ENCODE assay signal across 1 cellular context in genomic region chr16:67191995-67192681, GRCh38.
TF ChIP-seq lines count a peak whose summit lies in the region.

TSS of gene E2F4 (plus strand) at chr16:67192155. CDS start at chr16:67192228, 73 bp downstream.

TF ChIP-seq in HepG2, 621 proteins besides CTCF, POLR2A, EP300 and RAD21 (continued from another document and continues in another):
- peak; percentile 47; the same call in 1 of the 2 replicates for TF ChIP-seq ZNF704 (CRISPR knock-in tag; IDR thresholded peaks at IDR 0.05; ENCODE audit: borderline replicate concordance)
- TF ChIP-seq, protein P1, sequence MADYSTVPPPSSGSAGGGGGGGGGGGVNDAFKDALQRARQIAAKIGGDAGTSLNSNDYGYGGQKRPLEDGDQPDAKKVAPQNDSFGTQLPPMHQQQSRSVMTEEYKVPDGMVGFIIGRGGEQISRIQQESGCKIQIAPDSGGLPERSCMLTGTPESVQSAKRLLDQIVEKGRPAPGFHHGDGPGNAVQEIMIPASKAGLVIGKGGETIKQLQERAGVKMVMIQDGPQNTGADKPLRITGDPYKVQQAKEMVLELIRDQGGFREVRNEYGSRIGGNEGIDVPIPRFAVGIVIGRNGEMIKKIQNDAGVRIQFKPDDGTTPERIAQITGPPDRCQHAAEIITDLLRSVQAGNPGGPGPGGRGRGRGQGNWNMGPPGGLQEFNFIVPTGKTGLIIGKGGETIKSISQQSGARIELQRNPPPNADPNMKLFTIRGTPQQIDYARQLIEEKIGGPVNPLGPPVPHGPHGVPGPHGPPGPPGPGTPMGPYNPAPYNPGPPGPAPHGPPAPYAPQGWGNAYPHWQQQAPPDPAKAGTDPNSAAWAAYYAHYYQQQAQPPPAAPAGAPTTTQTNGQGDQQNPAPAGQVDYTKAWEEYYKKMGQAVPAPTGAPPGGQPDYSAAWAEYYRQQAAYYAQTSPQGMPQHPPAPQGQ (CRISPR knock-in tag; IDR thresholded peaks at IDR 0.05; ENCODE audit: borderline replicate concordance) = no peak
- TF ChIP-seq NFIC (IDR thresholded peaks at IDR 0.05; ENCODE audit: low read length) = no peak
- no peak for TF ChIP-seq ARID2 (CRISPR knock-in tag; IDR thresholded peaks at IDR 0.05; ENCODE audit: borderline replicate concordance)
- TF ChIP-seq ZKSCAN5 (CRISPR knock-in tag; IDR thresholded peaks at IDR 0.05) = no peak
- peak; percentile 70; the same call in 1 of the 2 replicates for TF ChIP-seq ZNF782 (CRISPR knock-in tag; IDR thresholded peaks at IDR 0.05; ENCODE audit: borderline replicate concordance)
- no peak; the same call in 1 of the 2 replicates for TF ChIP-seq BRF2 (CRISPR knock-in tag; IDR thresholded peaks at IDR 0.05)
- 0 out of 2 replicates have a peak, but pooled peaks have one; percentile 41 for TF ChIP-seq ZNF652 (CRISPR knock-in tag; IDR thresholded peaks at IDR 0.05; ENCODE audit: borderline replicate concordance, low read depth)
- 0 out of 2 replicates have a peak, but pooled peaks have one; percentile 83 for TF ChIP-seq BRCA1 (CRISPR knock-in tag; IDR thresholded peaks at IDR 0.05)
- TF ChIP-seq ZNF574 (CRISPR knock-in tag; IDR thresholded peaks at IDR 0.05) = peak; percentile 97
- TF ChIP-seq CBFB (CRISPR knock-in tag; IDR thresholded peaks at IDR 0.05) = peak; percentile 90
- no peak for TF ChIP-seq DPF2 (CRISPR knock-in tag; IDR thresholded peaks at IDR 0.05; ENCODE audit: borderline replicate concordance, low read depth)
- peak; percentile 43; the same call in 1 of the 2 replicates for TF ChIP-seq HMG20A (CRISPR knock-in tag; IDR thresholded peaks at IDR 0.05; ENCODE audit: borderline replicate concordance)
- no peak for TF ChIP-seq KLF9 (CRISPR knock-in tag; IDR thresholded peaks at IDR 0.05; ENCODE audit: low read depth)
- no peak for TF ChIP-seq ZFP36L1 (CRISPR knock-in tag; IDR thresholded peaks at IDR 0.05)
- TF ChIP-seq PREB (CRISPR knock-in tag; IDR thresholded peaks at IDR 0.05) = no peak; the same call in 1 of the 2 replicates
- no peak for TF ChIP-seq ZNF382 (CRISPR knock-in tag; IDR thresholded peaks at IDR 0.05; ENCODE audit: borderline replicate concordance)
- no peak for TF ChIP-seq SP140L (CRISPR knock-in tag; IDR thresholded peaks at IDR 0.05; ENCODE audit: borderline replicate concordance)
- TF ChIP-seq ZNF431 (CRISPR knock-in tag; IDR thresholded peaks at IDR 0.05; ENCODE audit: borderline replicate concordance, low read depth) = 0 out of 2 replicates have a peak, but pooled peaks have one; percentile 64
- 0 out of 2 replicates have a peak, but pooled peaks have one; percentile 6 for TF ChIP-seq ZFP37 (CRISPR knock-in tag; IDR thresholded peaks at IDR 0.05; ENCODE audit: borderline replicate concordance)
- no peak for TF ChIP-seq THAP8 (CRISPR knock-in tag; IDR thresholded peaks at IDR 0.05; ENCODE audit: borderline replicate concordance)
- TF ChIP-seq ZC3H13 (CRISPR knock-in tag; IDR thresholded peaks at IDR 0.05) = 0 out of 2 replicates have a peak, but pooled peaks have one; percentile 33
- no peak for TF ChIP-seq GZF1 (CRISPR knock-in tag; IDR thresholded peaks at IDR 0.05)
- 0 out of 2 replicates have a peak, but pooled peaks have one; percentile 21 for TF ChIP-seq SP5 (CRISPR knock-in tag; IDR thresholded peaks at IDR 0.05; ENCODE audit: borderline replicate concordance, low read depth)
- no peak for TF ChIP-seq SCMH1 (CRISPR knock-in tag; IDR thresholded peaks at IDR 0.05; ENCODE audit: borderline replicate concordance)
- TF ChIP-seq ZNF784 (CRISPR knock-in tag; IDR thresholded peaks at IDR 0.05; ENCODE audit: borderline replicate concordance) = 0 out of 2 replicates have a peak, but pooled peaks have one; percentile 41
- TF ChIP-seq, protein P2, sequence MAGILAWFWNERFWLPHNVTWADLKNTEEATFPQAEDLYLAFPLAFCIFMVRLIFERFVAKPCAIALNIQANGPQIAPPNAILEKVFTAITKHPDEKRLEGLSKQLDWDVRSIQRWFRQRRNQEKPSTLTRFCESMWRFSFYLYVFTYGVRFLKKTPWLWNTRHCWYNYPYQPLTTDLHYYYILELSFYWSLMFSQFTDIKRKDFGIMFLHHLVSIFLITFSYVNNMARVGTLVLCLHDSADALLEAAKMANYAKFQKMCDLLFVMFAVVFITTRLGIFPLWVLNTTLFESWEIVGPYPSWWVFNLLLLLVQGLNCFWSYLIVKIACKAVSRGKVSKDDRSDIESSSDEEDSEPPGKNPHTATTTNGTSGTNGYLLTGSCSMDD (CRISPR knock-in tag; IDR thresholded peaks at IDR 0.05) = no peak
- peak; percentile 31; the same call in 1 of the 2 replicates for TF ChIP-seq ZBED4 (CRISPR knock-in tag; IDR thresholded peaks at IDR 0.05; ENCODE audit: borderline replicate concordance)
- no peak for TF ChIP-seq USF2 (IDR thresholded peaks at IDR 0.05; ENCODE audit: low read depth, low read length)
- no peak for TF ChIP-seq USF2 (CRISPR knock-in tag; IDR thresholded peaks at IDR 0.05; ENCODE audit: borderline replicate concordance)
- no peak for TF ChIP-seq JDP2 (CRISPR knock-in tag; IDR thresholded peaks at IDR 0.05; ENCODE audit: borderline replicate concordance)
- no peak for TF ChIP-seq ZNF558 (CRISPR knock-in tag; IDR thresholded peaks at IDR 0.05; ENCODE audit: borderline replicate concordance)
- TF ChIP-seq ZNF710 (CRISPR knock-in tag; IDR thresholded peaks at IDR 0.05; ENCODE audit: borderline replicate concordance) = 0 out of 2 replicates have a peak, but pooled peaks have one; percentile 38
- TF ChIP-seq MIER3 (CRISPR knock-in tag; IDR thresholded peaks at IDR 0.05; ENCODE audit: borderline replicate concordance) = peak; percentile 76
- no peak for TF ChIP-seq ZNF709 (CRISPR knock-in tag; IDR thresholded peaks at IDR 0.05)
- TF ChIP-seq, protein P3, sequence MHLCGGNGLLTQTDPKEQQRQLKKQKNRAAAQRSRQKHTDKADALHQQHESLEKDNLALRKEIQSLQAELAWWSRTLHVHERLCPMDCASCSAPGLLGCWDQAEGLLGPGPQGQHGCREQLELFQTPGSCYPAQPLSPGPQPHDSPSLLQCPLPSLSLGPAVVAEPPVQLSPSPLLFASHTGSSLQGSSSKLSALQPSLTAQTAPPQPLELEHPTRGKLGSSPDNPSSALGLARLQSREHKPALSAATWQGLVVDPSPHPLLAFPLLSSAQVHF (CRISPR knock-in tag; IDR thresholded peaks at IDR 0.05) = no peak
- TF ChIP-seq ZNF644 (CRISPR knock-in tag; IDR thresholded peaks at IDR 0.05; ENCODE audit: low read depth) = no peak
